In genomic region chr2:47811668-47812067, GRCh38 we compare ENCODE assay signal across 24 cellular contexts. TPM values are rescaled to one million over a fixed set of nuclear protein-coding genes. Genes with fewer than 3 reads are reported as not detected.
A peak's percentile ranks its signal among the peaks of the same experiment; 100 is the strongest.
DNase-seq lines count a peak whose midpoint lies in the region; ATAC-seq, FAIRE-seq and TF ChIP-seq lines count a peak whose summit lies in the region.
"Had no signal": no experiment of that assay in that cellular context is flagged by ENCODE, and none has a peak within 500 bp of the region (broad histone marks: within the 10 kb centered on the region; RNA-seq: fewer than 3 reads in every experiment).

No MANE protein-coding gene starts in this region.

- H3K4me3 Mint-ChIP-seq in T-helper 2 cell treated with Interferon-gamma antibody and Interleukin-4, amounts not matched to agents 5 μg/mL and 100 μg/mL, for 36 hours = no peak overlapping the region
- H3K4me3 Mint-ChIP-seq in Calu3 (ENCODE audit: low read depth, unreplicated experiment) = no peak overlapping the region
- H3K4me3 Mint-ChIP-seq in T-cell = no peak overlapping the region
- H3K4me3 Mint-ChIP-seq in mesothelial cell of epicardium = no peak overlapping the region
- H3K4me3 Mint-ChIP-seq in CD14-positive monocyte = no peak overlapping the region

- H3K9me3 ChIP-seq in kidney (ENCODE audit: control insufficient read depth in 1 of 2, low read length in 2 of 2) = no peaks in the 10 kb centered on the region
- H3K9me3 ChIP-seq: colonic mucosa, spleen, stomach, uterus had no signal

- H3K27ac ChIP-seq in kidney (ENCODE audit: low read depth in 2 of 2, low read length in 2 of 2) = no peak overlapping the region
- H3K27ac ChIP-seq: colonic mucosa, foreskin keratinocyte, GM23248, HL-60, spleen, stomach, uterus had no signal

- peaks cover 14 to 32% of the 10 kb centered on the region in 2 donors for H3K36me3 ChIP-seq in kidney (ENCODE audit: control insufficient read depth in 1 of 2, insufficient read depth in 2 of 2, low read length in 2 of 2)
- H3K36me3 ChIP-seq: uterus had no signal

- H3K4me1 ChIP-seq in kidney (ENCODE audit: control insufficient read depth in 1 of 2, insufficient read depth in 1 of 2, low read depth in 1 of 2, low read length in 2 of 2) = no peaks in the 10 kb centered on the region
- H3K4me1 ChIP-seq: colonic mucosa, foreskin keratinocyte, uterus had no signal

- no peak for DNase-seq in T-helper 2 cell treated with Interferon-gamma antibody and Interleukin-4, amounts not matched to agents 5 μg/mL and 100 μg/mL, for 36 hours (ENCODE audit: low spot score)
- DNase-seq in T-helper 2 cell (no peak), Calu3 (no peak), T-cell (no peak), mesothelial cell of epicardium (ENCODE audit: low spot score in 2 of 2, unreplicated experiment in 2 of 2) (no peak), kidney (no peak), DMS53 (lab: John Stamatoyannopoulos, UW) (no peak), CD14-positive monocyte (ENCODE audit: low spot score) (no peak)
- DNase-seq: activated CD4-positive, alpha-beta T cell treated with anti-CD3 and anti-CD28 coated beads for 4 hours; colonic mucosa; foreskin keratinocyte; GM23248; KBM-7; left ventricle myocardium superior; NCI-H1092; NCI-H2227 treated with DMSO at 0.1 percent for 48 hours; SIG-M5; spleen; stomach; uterus had no signal

- no peaks in the 10 kb centered on the region for H3K9me3 Mint-ChIP-seq in T-helper 2 cell treated with Interferon-gamma antibody and Interleukin-4, amounts not matched to agents 5 μg/mL and 100 μg/mL, for 36 hours
- no peaks in the 10 kb centered on the region for H3K9me3 Mint-ChIP-seq in Calu3 (ENCODE audit: low read depth, unreplicated experiment)
- H3K9me3 Mint-ChIP-seq in T-cell = no peaks in the 10 kb centered on the region
- peaks cover 7% of the 10 kb centered on the region for H3K9me3 Mint-ChIP-seq in mesothelial cell of epicardium
- no peaks in the 10 kb centered on the region for H3K9me3 Mint-ChIP-seq in CD14-positive monocyte

- peak overlapping the region; percentile 4 for H3K27ac Mint-ChIP-seq in T-helper 2 cell treated with Interferon-gamma antibody and Interleukin-4, amounts not matched to agents 5 μg/mL and 100 μg/mL, for 36 hours
- H3K27ac Mint-ChIP-seq in Calu3 (ENCODE audit: unreplicated experiment) (peak overlapping the region; percentile 48), T-cell (peak overlapping the region; percentile 58 to 76), mesothelial cell of epicardium (peak overlapping the region; percentile 41), CD14-positive monocyte (peak overlapping the region in 2 of 7 donors; percentile 47 to 56)

- no peak overlapping the region for H3K4me3 ChIP-seq in kidney (ENCODE audit: low read length in 2 of 2)
- H3K4me3 ChIP-seq: colonic mucosa, GM23248, spleen, stomach, uterus had no signal

- TF ChIP-seq CTCF in Calu3 (IDR thresholded peaks at IDR 0.05; ENCODE audit: unreplicated experiment) (no peak), mesothelial cell of epicardium (IDR thresholded peaks at IDR 0.05; ENCODE audit: unreplicated experiment) (no peak), kidney (IDR thresholded peaks at IDR 0.05; ENCODE audit: borderline replicate concordance, extremely low read depth, insufficient read depth) (no peak), CD14-positive monocyte (IDR thresholded peaks at IDR 0.05) (no peak)

- peaks cover 80% of the 10 kb centered on the region for H3K36me3 Mint-ChIP-seq in T-helper 2 cell treated with Interferon-gamma antibody and Interleukin-4, amounts not matched to agents 5 μg/mL and 100 μg/mL, for 36 hours (ENCODE audit: low read depth)
- H3K36me3 Mint-ChIP-seq in Calu3 (ENCODE audit: insufficient read depth, unreplicated experiment) (peaks cover 37% of the 10 kb centered on the region), T-cell (peaks cover 55% of the 10 kb centered on the region), mesothelial cell of epicardium (peaks cover 52% of the 10 kb centered on the region), CD14-positive monocyte (peaks cover 80 to 93% of the 10 kb centered on the region in 2 donors)

- FAIRE-seq in kidney (lab: Jason Lieb, UNC) = no peak
- FAIRE-seq: astrocyte, G401.6, GM12891 had no signal

- POLR2A ChIA-PET in T-cell (lab: Charles Lee) = no interaction called here

- H3K9ac ChIP-seq in kidney (ENCODE audit: low read length in 2 of 2) = no peak overlapping the region
- H3K9ac ChIP-seq: GM23248 had no signal

- no TSS peak for BruUV-seq in Calu3 (replicated peaks; lab: Mats Ljungman, UMichigan)

- peaks cover 7% of the 10 kb centered on the region for H3K4me1 Mint-ChIP-seq in T-helper 2 cell treated with Interferon-gamma antibody and Interleukin-4, amounts not matched to agents 5 μg/mL and 100 μg/mL, for 36 hours (ENCODE audit: low read depth)
- peaks cover 11% of the 10 kb centered on the region for H3K4me1 Mint-ChIP-seq in Calu3 (ENCODE audit: low read depth, unreplicated experiment)
- H3K4me1 Mint-ChIP-seq in T-cell = peaks cover 0 to 20% (median 6%) of the 10 kb centered on the region in 3 donors
- H3K4me1 Mint-ChIP-seq in mesothelial cell of epicardium = peaks cover 2% of the 10 kb centered on the region
- H3K4me1 Mint-ChIP-seq in CD14-positive monocyte = peaks cover 1% of the 10 kb centered on the region

- H3K27me3 Mint-ChIP-seq in T-helper 2 cell treated with Interferon-gamma antibody and Interleukin-4, amounts not matched to agents 5 μg/mL and 100 μg/mL, for 36 hours (ENCODE audit: low read depth) = no peaks in the 10 kb centered on the region
- H3K27me3 Mint-ChIP-seq in Calu3 (ENCODE audit: unreplicated experiment) (no peaks in the 10 kb centered on the region), T-cell (no peaks in the 10 kb centered on the region), mesothelial cell of epicardium (ENCODE audit: low read depth) (no peaks in the 10 kb centered on the region), CD14-positive monocyte (ENCODE audit: low read depth in 3 of 3) (no peaks in the 10 kb centered on the region)

- CTCF ChIA-PET in Calu3 (lab: Charles Lee) = no interaction called here
- CTCF ChIA-PET in T-cell (lab: Charles Lee) = no interaction called here

- no peak for ATAC-seq in T-cell (replicated peaks in 1 of 4)
- ATAC-seq: foreskin keratinocyte, left ventricle myocardium superior had no signal

- intact Hi-C loops in Calu3 (cut with micrococcal nuclease; ENCODE audit: unreplicated experiment) (no loop called here), kidney (cut with DNase I) (no loop called here), CD14-positive monocyte (cut with micrococcal nuclease) (no loop called here)

RNA-seq across cellular contexts. Expression of gene MSH6, which starts 28.7 kb away (rescaled TPM):
- 67.9 and 88.1 TPM in 2 replicates for total RNA-seq in Calu3 (2022)
- total RNA-seq in T-cell = 10 to 100 TPM; 32.6 to 46.0 (median 43.8) TPM
- total RNA-seq in mesothelial cell of epicardium = 129 to 140 TPM (median 132 TPM) in 3 replicates
- total RNA-seq in kidney = 32.8 TPM
- 13.3 TPM for polyA plus RNA-seq in kidney (ENCODE audit: insufficient read depth, low read depth, low replicate concordance)
- polyA plus RNA-seq in CD14-positive monocyte = 1 to 10 TPM; 6.0 to 6.5 TPM
